Comparison of ENCODE assay signal across 10 cellular contexts in genomic region chr1:16868787-16869186, GRCh38. TPM values are rescaled to one million over a fixed set of nuclear protein-coding genes. Genes with fewer than 3 reads are reported as not detected.
"Had no signal": no experiment of that assay in that cellular context is flagged by ENCODE, and none has a peak within 500 bp of the region (broad histone marks: within the 10 kb centered on the region; RNA-seq: fewer than 3 reads in every experiment).

No MANE protein-coding gene starts in this region.

RNA-seq across cellular contexts. Expression of gene RNU1-2, which starts 27.0 kb away (rescaled TPM):
- total RNA-seq: osteoblast, right atrium auricular region had no signal
- polyA plus RNA-seq: neural cell, ovary, pancreas, psoas muscle, right cardiac atrium, sigmoid colon, small intestine, spleen had no signal
